Comparison of ENCODE assay signal across 1 cellular context in genomic region chr5:88694087-88694703, GRCh38.
TF ChIP-seq lines count a peak whose summit lies in the region.

No MANE protein-coding gene starts in this region.

TF ChIP-seq in H1, 55 proteins besides CTCF, POLR2A, EP300 and RAD21 (continued from another document):
- TF ChIP-seq BRCA1 (IDR thresholded peaks at IDR 0.05; ENCODE audit: low read depth, low read length) = no peak
TF ChIP-seq in H1: peak in this region for 2.
